Comparison of ENCODE assay signal across 9 cellular contexts in the genomic region with DNA sequence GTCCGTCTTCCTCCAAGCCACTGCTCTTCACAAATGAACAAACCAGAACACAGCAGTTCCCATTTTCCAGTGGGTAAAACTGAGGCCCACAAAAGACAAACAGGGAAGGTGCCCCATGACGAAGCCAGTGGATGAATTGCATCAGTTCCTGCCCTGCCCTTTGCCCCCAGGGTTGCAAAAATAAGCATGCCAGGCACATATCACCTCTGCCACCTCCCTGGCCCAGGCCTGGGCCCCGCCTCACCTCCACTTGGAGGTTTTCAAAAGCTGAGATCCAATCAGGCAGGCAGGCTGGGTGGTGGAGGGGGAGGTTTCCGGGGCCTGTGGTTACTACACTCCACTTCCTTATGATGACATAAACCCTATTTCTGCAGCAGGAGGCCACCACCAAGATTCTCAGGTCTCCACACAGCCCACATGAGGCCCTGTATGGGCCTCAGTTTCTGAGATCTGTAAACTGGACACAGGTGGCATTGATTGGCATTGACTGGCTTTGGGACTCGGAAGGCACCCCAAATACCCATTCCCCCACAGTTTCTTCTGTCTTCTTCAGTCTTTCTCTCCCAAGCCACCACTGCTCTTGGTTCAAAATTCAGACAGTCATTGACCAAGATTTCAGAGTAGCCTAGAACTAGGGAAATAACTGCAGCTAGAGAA. TPM values are rescaled to one million over a fixed set of nuclear protein-coding genes. Genes with fewer than 3 reads are reported as not detected.
DNase-seq lines count a peak whose midpoint lies in the region; ATAC-seq and TF ChIP-seq lines count a peak whose summit lies in the region.
"Had no signal": no experiment of that assay in that cellular context is flagged by ENCODE, and none has a peak within 500 bp of the region (broad histone marks: within the 10 kb centered on the region; RNA-seq: fewer than 3 reads in every experiment).

No MANE protein-coding gene starts in this region.

- no peaks in the 10 kb centered on the region for H3K27me3 Mint-ChIP-seq in activated T-helper 17 cell treated with anti-CD3 and anti-CD28 coated beads, Interleukin-2, amount 50 U/mL, for 72 hours

- H3K36me3 Mint-ChIP-seq in activated T-helper 17 cell treated with anti-CD3 and anti-CD28 coated beads, Interleukin-2, amount 50 U/mL, for 72 hours (ENCODE audit: low read depth): peaks cover 45% of the 10 kb centered on the region

- H3K4me3 ChIP-seq in Peyer's patch (no peak overlapping the region), right atrium auricular region (no peak overlapping the region)

- H3K9me3 ChIP-seq in Peyer's patch: no peaks in the 10 kb centered on the region
- H3K9me3 ChIP-seq in right atrium auricular region: no peaks in the 10 kb centered on the region

- H3K27ac ChIP-seq in Peyer's patch: peak overlapping the region; percentile 63 to 89 (median 76)
- no peak overlapping the region for H3K27ac ChIP-seq in right atrium auricular region
- H3K27ac ChIP-seq: 22Rv1 had no signal

- peak overlapping the region; percentile 99 for H3K4me3 Mint-ChIP-seq in activated T-helper 17 cell treated with anti-CD3 and anti-CD28 coated beads, Interleukin-2, amount 50 U/mL, for 72 hours

- no peaks in the 10 kb centered on the region for H3K36me3 ChIP-seq in Peyer's patch
- no peaks in the 10 kb centered on the region for H3K36me3 ChIP-seq in right atrium auricular region

- H3K4me1 ChIP-seq in Peyer's patch (peaks cover 0 to 85% (median 43%) of the 10 kb centered on the region in 4 donors), right atrium auricular region (peaks cover 4 to 49% of the 10 kb centered on the region in 2 donors)

- TF ChIP-seq CTCF in Peyer's patch (IDR thresholded peaks at IDR 0.05) (no peak), right atrium auricular region (IDR thresholded peaks at IDR 0.05) (no peak)

- H3K4me1 Mint-ChIP-seq in activated T-helper 17 cell treated with anti-CD3 and anti-CD28 coated beads, Interleukin-2, amount 50 U/mL, for 72 hours: peaks cover 51% of the 10 kb centered on the region

- peak; percentile 73 for DNase-seq in DMS153 (lab: John Stamatoyannopoulos, UW)
- no peak for DNase-seq in DMS153 treated with DMSO at 0.1 percent for 48 hours (lab: John Stamatoyannopoulos, UW; ENCODE audit: unreplicated experiment)
- DNase-seq in Peyer's patch: peak; percentile 74 to 96 (median 93)
- peak; percentile 63 for DNase-seq in right atrium auricular region (ENCODE audit: low spot score)
- peak; percentile 74 to 90 (median 76) for DNase-seq in stimulated activated CD4-positive, alpha-beta T cell treated with anti-CD3 and anti-CD28 coated beads, TNF-alpha, amount 100 ng/mL, for 24 hours (ENCODE audit: low read depth in 3 of 3)
- no peak for DNase-seq in NCI-H2227 treated with DMSO at 0.1 percent for 48 hours (lab: John Stamatoyannopoulos, UW)

- H3K27me3 ChIP-seq in Peyer's patch (no peaks in the 10 kb centered on the region), right atrium auricular region (no peaks in the 10 kb centered on the region)

- H3K9me3 Mint-ChIP-seq in activated T-helper 17 cell treated with anti-CD3 and anti-CD28 coated beads, Interleukin-2, amount 50 U/mL, for 72 hours: no peaks in the 10 kb centered on the region

- peak; percentile 72 for ATAC-seq in HG03175 (IDR thresholded peaks at IDR 0.05; ENCODE audit: unreplicated experiment)
- ATAC-seq in activated T-helper 17 cell treated with anti-CD3 and anti-CD28 coated beads, Interleukin-2, amount 50 U/mL, for 72 hours (replicated peaks): peak; percentile 83

- peak in 1 of 2 donors; percentile 47 for TF ChIP-seq POLR2A in Peyer's patch (IDR thresholded peaks at IDR 0.05)

- peak overlapping the region; percentile 98 for H3K27ac Mint-ChIP-seq in activated T-helper 17 cell treated with anti-CD3 and anti-CD28 coated beads, Interleukin-2, amount 50 U/mL, for 72 hours

RNA-seq across cellular contexts. Expression of a gene that starts 4.1 kb away (rescaled TPM):
- total RNA-seq in Peyer's patch: 10 to 100 TPM in 3 of 4 donors, 1 to 10 TPM in 1; 6.7 to 19.0 (median 13.3) TPM
- 100 to 1,000 TPM in 1 of 2 donors, 10 to 100 TPM in 1; 64.2 to 102 TPM for total RNA-seq in activated T-helper 17 cell treated with anti-CD3 and anti-CD28 coated beads, Interleukin-2, amount 50 U/mL, for 72 hours
- 1 to 10 TPM in 1 of 2 donors, under 1 TPM in 1; 0.48 to 1.5 TPM for total RNA-seq in right atrium auricular region

Comparison
In these comparisons a context has a peak if more than half of its experiments do, and no peak if none do; other contexts are left out.
1. DNase-seq: peak in DMS153 (single experiment), Peyer's patch (3 of 3), right atrium auricular region (single experiment) and stimulated activated CD4-positive, alpha-beta T cell treated with anti-CD3 and anti-CD28 coated beads, TNF-alpha, amount 100 ng/mL, for 24 hours (3 of 3); none in DMS153 treated with DMSO at 0.1 percent for 48 hours (single experiment) and NCI-H2227 treated with DMSO at 0.1 percent for 48 hours (single experiment).
2. H3K27ac ChIP-seq: peak in Peyer's patch (4 of 4); none in right atrium auricular region (0 of 2).